Comparison of ENCODE assay signal across 9 cellular contexts in genomic region chr9:19946446-19947109, GRCh38.
DNase-seq lines count a peak whose midpoint lies in the region; ATAC-seq and TF ChIP-seq lines count a peak whose summit lies in the region.
"Had no signal": no experiment of that assay in that cellular context is flagged by ENCODE, and none has a peak within 500 bp of the region (broad histone marks: within the 10 kb centered on the region; RNA-seq: fewer than 3 reads in every experiment).

No MANE protein-coding gene starts in this region.

- TF ChIP-seq POLR2A in lower leg skin (IDR thresholded peaks at IDR 0.05), result no peak
- TF ChIP-seq POLR2A in spleen (IDR thresholded peaks at IDR 0.05), result no peak

- CTCF ChIA-PET in SK-N-SH (lab: Yijun Ruan, JAX), result interaction anchor here (0.6 to 1.5 kb wide), 13 partner anchors 9 to 1164 kb away, joined by 3 to 7 read pairs (median 3); no protein-coding TSS in a partner anchor

- H3K4me1 ChIP-seq in SK-N-SH (ENCODE audit: control insufficient read depth in 1 of 2, insufficient read depth in 2 of 2, low read depth in 1 of 2, low read length in 1 of 2) (no peaks in the 10 kb centered on the region; a peak in 2 of 4 replicates), spleen (no peaks in the 10 kb centered on the region)
- H3K4me1 ChIP-seq: SJSA1 had no signal

- 35% methylated on average over 4 of the region's 4 CpGs for WGBS in SK-N-SH (ENCODE audit: low lambda C conversion rate)
- 62 to 76% methylated on average over 4 of the region's 4 CpGs for WGBS in lower leg skin, 2 donors
- 53 to 83% (median 59%) methylated on average over 4 of the region's 4 CpGs for WGBS in spleen, 5 donors

- H3K4me3 ChIP-seq in SK-N-SH (ENCODE audit: low read depth in 2 of 2, low read length in 1 of 2), result no peak overlapping the region
- H3K4me3 ChIP-seq in lower leg skin (ENCODE audit: low read depth, poor library complexity, severe bottlenecking), result no peak overlapping the region
- H3K4me3 ChIP-seq in spleen, result no peak overlapping the region
- H3K4me3 ChIP-seq: SJSA1 had no signal

- ATAC-seq in HG02610 (IDR thresholded peaks at IDR 0.05; ENCODE audit: unreplicated experiment) (peak; percentile 83), HG03196 (IDR thresholded peaks at IDR 0.05; ENCODE audit: unreplicated experiment) (no peak)

- intact Hi-C loops in lower leg skin (cut with DNase I; ENCODE audit: low total_unique reads) (no loop called here), spleen (cut with DNase I; ENCODE audit: low total_unique reads) (no loop called here)

- TF ChIP-seq CTCF in GM12872 (IDR thresholded peaks at IDR 0.05; ENCODE audit: insufficient read depth, low read depth, low read length) (peak; percentile 67), SK-N-SH (IDR thresholded peaks at IDR 0.05) (peak; percentile 41), lower leg skin (IDR thresholded peaks at IDR 0.05) (no peak), spleen (IDR thresholded peaks at IDR 0.05 in 8 of 11, conservative IDR thresholded peaks at IDR 0.05 in 3 of 11) (peak in 4 of 11 experiments; percentile 8 to 46 (median 16))

- H3K36me3 ChIP-seq in SK-N-SH (replicated peaks in 1 of 2; ENCODE audit: control insufficient read depth in 1 of 2, insufficient read depth in 2 of 2, low read length in 1 of 2), result no peaks in the 10 kb centered on the region
- H3K36me3 ChIP-seq in spleen, result no peaks in the 10 kb centered on the region
- H3K36me3 ChIP-seq: SJSA1 had no signal

- no peaks in the 10 kb centered on the region for H3K79me2 ChIP-seq in SK-N-SH (ENCODE audit: insufficient read depth)

- H3K27me3 ChIP-seq in SK-N-SH (ENCODE audit: insufficient read depth) (no peaks in the 10 kb centered on the region), spleen (replicated peaks in 1 of 7) (no peaks in the 10 kb centered on the region)
- H3K27me3 ChIP-seq: SJSA1 had no signal

- peak; percentile 57 for DNase-seq in SK-N-SH
- peak; percentile 75 for DNase-seq in left kidney (ENCODE audit: low read depth, low spot score)
- no peak for DNase-seq in lower leg skin (ENCODE audit: low spot score in 2 of 2)
- DNase-seq in D341Med (ENCODE audit: low spot score), result no peak
- no peak for DNase-seq in spleen

- peak; percentile 70 for TF ChIP-seq RAD21 in SK-N-SH (IDR thresholded peaks at IDR 0.05; ENCODE audit: low read length)

- H3K27ac ChIP-seq in SK-N-SH (ENCODE audit: low read depth in 2 of 2, low read length in 1 of 2), result no peak overlapping the region
- no peak overlapping the region for H3K27ac ChIP-seq in spleen
- H3K27ac ChIP-seq: SJSA1 had no signal

- H3K9me2 ChIP-seq in SK-N-SH, result no peaks in the 10 kb centered on the region

- no peaks in the 10 kb centered on the region for H3K9me3 ChIP-seq in SK-N-SH
- H3K9me3 ChIP-seq in spleen, result no peaks in the 10 kb centered on the region
- H3K9me3 ChIP-seq: SJSA1 had no signal

- H3K4me2 ChIP-seq in SK-N-SH, result no peak overlapping the region

- POLR2A ChIA-PET in SK-N-SH (lab: Yijun Ruan, JAX), result no interaction called here

- TF ChIP-seq EP300 in SK-N-SH (IDR thresholded peaks at IDR 0.05; ENCODE audit: borderline replicate concordance in 1 of 2, low read depth in 1 of 2, low read length in 1 of 2), result no peak

- no peaks in the 10 kb centered on the region for H3F3A ChIP-seq in SK-N-SH (replicated peaks; ENCODE audit: insufficient read depth)

- no peaks in the 10 kb centered on the region for H4K20me1 ChIP-seq in SK-N-SH (ENCODE audit: insufficient read depth)

- H2AFZ ChIP-seq in SK-N-SH (ENCODE audit: low read depth), result no peak overlapping the region

- no peak overlapping the region for H3K9ac ChIP-seq in SK-N-SH

TF ChIP-seq in SK-N-SH, 30 proteins besides CTCF, POLR2A, EP300 and RAD21:
- TF ChIP-seq MAX (IDR thresholded peaks at IDR 0.05; ENCODE audit: low read depth) (no peak), PBX3 (IDR thresholded peaks at IDR 0.05) (no peak), ELF1 (IDR thresholded peaks at IDR 0.05) (no peak), MEF2A (IDR thresholded peaks at IDR 0.05; ENCODE audit: borderline replicate concordance, low read depth) (no peak), SIN3A (IDR thresholded peaks at IDR 0.05; ENCODE audit: borderline replicate concordance, low read depth, low read length) (no peak), SMC3 (IDR thresholded peaks at IDR 0.05; ENCODE audit: low read depth, low read length) (peak; percentile 45), NRF1 (IDR thresholded peaks at IDR 0.05; ENCODE audit: low read depth, low read length) (no peak)

Comparison
In these comparisons a context has a peak if more than half of its experiments do, and no peak if none do; other contexts are left out.
1. CTCF ChIP-seq: peak in GM12872 (single experiment) and SK-N-SH (single experiment); none in lower leg skin (0 of 3).
2. DNase-seq: peak in SK-N-SH (single experiment) and left kidney (single experiment); none in lower leg skin (0 of 2), D341Med (single experiment) and spleen (single experiment).